ENCODE assay signal across 13 cellular contexts in genomic region chr5:150153483-150153882, GRCh38. TPM values are rescaled to one million over a fixed set of nuclear protein-coding genes. Genes with fewer than 3 reads are reported as not detected.
DNase-seq lines count a peak whose midpoint lies in the region; ATAC-seq, FAIRE-seq and TF ChIP-seq lines count a peak whose summit lies in the region.
"Had no signal": no experiment of that assay in that cellular context is flagged by ENCODE, and none has a peak within 500 bp of the region (broad histone marks: within the 10 kb centered on the region; RNA-seq: fewer than 3 reads in every experiment).

No MANE protein-coding gene starts in this region.

- intact Hi-C loops in heart right ventricle (cut with DNase I) = no loop called here
- intact Hi-C loops in Right ventricle myocardium inferior (cut with DNase I) = no loop called here

- peaks cover 7% of the 10 kb centered on the region for H3K79me2 ChIP-seq in trophoblast cell (ENCODE audit: control insufficient read depth, insufficient read depth, low read length, poor library complexity)

- H3K4me1 ChIP-seq in heart right ventricle = peaks cover 3 to 58% (median 24%) of the 10 kb centered on the region in 9 donors
- peaks cover 21 to 32% of the 10 kb centered on the region in 2 experiments for H3K4me1 ChIP-seq in trophoblast cell (ENCODE audit: control insufficient read depth in 1 of 2, insufficient read depth in 2 of 2, low read length in 2 of 2)
- H3K4me1 ChIP-seq in small intestine (ENCODE audit: control insufficient read depth in 2 of 2, insufficient read depth in 1 of 2, low read depth in 1 of 2, low read length in 1 of 2) = no peaks in the 10 kb centered on the region

- WGBS in heart right ventricle, 2 donors = 65 to 81% methylated on average over 2 of the region's 2 CpGs
- WGBS in trophoblast cell (ENCODE audit: extremely low coverage, insufficient coverage, insufficient read length) = no CpG with 5 or more reads among the region's 2 CpGs
- 64 to 90% (median 79%) methylated on average over 2 of the region's 2 CpGs for WGBS in small intestine, 3 donors

- peak overlapping the region; percentile 2 for H4K8ac ChIP-seq in trophoblast cell (ENCODE audit: low read depth, low read length)

- H3K4me2 ChIP-seq in trophoblast cell (ENCODE audit: low read length) = peak overlapping the region; percentile 66

- H2BK120ac ChIP-seq in trophoblast cell (ENCODE audit: insufficient read depth, low read length, poor library complexity) = peak overlapping the region; percentile 19

- TF ChIP-seq POLR2A in GM12892 (IDR thresholded peaks at IDR 0.05; ENCODE audit: low read depth, low read length) = no peak

- FAIRE-seq in urothelium cell line (lab: Jason Lieb, UNC) (peak; percentile 27), GM12892 (lab: Jason Lieb, UNC) (no peak), small intestine (lab: Jason Lieb, UNC) (no peak)
- FAIRE-seq: colon had no signal

- H3K27me3 ChIP-seq in heart right ventricle = peaks cover 0 to 12% (median 0%) of the 10 kb centered on the region in 7 donors
- H3K27me3 ChIP-seq in trophoblast cell (ENCODE audit: insufficient read depth, low read length) = no peaks in the 10 kb centered on the region
- no peaks in the 10 kb centered on the region for H3K27me3 ChIP-seq in small intestine (ENCODE audit: control insufficient read depth in 2 of 2, insufficient read depth in 2 of 2, low read length in 2 of 2)

- peak overlapping the region; percentile 31 for H2AK5ac ChIP-seq in trophoblast cell (ENCODE audit: low read length)

- H3K14ac ChIP-seq in trophoblast cell (ENCODE audit: low read length) = peak overlapping the region; percentile 12

- no peak overlapping the region for H3K23ac ChIP-seq in trophoblast cell (ENCODE audit: low read length)

- H2BK12ac ChIP-seq in trophoblast cell (ENCODE audit: low read length) = peak overlapping the region; percentile 74

- H2BK5ac ChIP-seq in trophoblast cell (ENCODE audit: low read depth, low read length, poor library complexity) = peak overlapping the region; percentile 31

- H2AFZ ChIP-seq in trophoblast cell (ENCODE audit: insufficient read depth, low read length, poor library complexity) = no peak overlapping the region

- H3K9ac ChIP-seq in trophoblast cell (ENCODE audit: low read length) = no peak overlapping the region

- no peak overlapping the region for H4K12ac ChIP-seq in trophoblast cell (ENCODE audit: low read depth, low read length)

- H3K4ac ChIP-seq in trophoblast cell (ENCODE audit: low read depth, low read length) = peak overlapping the region; percentile 11

- TF ChIP-seq CTCF in heart right ventricle (IDR thresholded peaks at IDR 0.05) (no peak), fibroblast of mammary gland (conservative IDR thresholded peaks at IDR 0.05; ENCODE audit: control insufficient read depth, insufficient read depth, low read depth, low read length) (no peak)

- H3K27ac ChIP-seq in heart right ventricle = peak overlapping the region; percentile 72 to 92 (median 85)
- no peak overlapping the region for H3K27ac ChIP-seq in trophoblast cell (ENCODE audit: low read depth, low read length)
- H3K27ac ChIP-seq in small intestine (ENCODE audit: low read depth in 1 of 2, low read length in 1 of 2) = peak overlapping the region in 1 of 2 donors; percentile 59

- ATAC-seq in heart right ventricle = no peak
- ATAC-seq in Right ventricle myocardium inferior = no peak
- ATAC-seq in left lobe of liver = no peak

- H3K79me1 ChIP-seq in trophoblast cell (ENCODE audit: low read length) = peaks cover 23% of the 10 kb centered on the region

- H3K4me3 ChIP-seq in heart right ventricle (peak overlapping the region; percentile 18 to 67 (median 60)), fibroblast of mammary gland (ENCODE audit: control insufficient read depth, low read depth, low read length) (peak overlapping the region; percentile 97), trophoblast cell (ENCODE audit: low read depth, low read length) (no peak overlapping the region), small intestine (ENCODE audit: low read depth in 1 of 2, low read length in 2 of 2) (no peak overlapping the region)

- no peaks in the 10 kb centered on the region for H3K9me3 ChIP-seq in heart right ventricle
- H3K9me3 ChIP-seq in trophoblast cell (ENCODE audit: insufficient read depth, low read depth, low read length) = no peaks in the 10 kb centered on the region
- H3K9me3 ChIP-seq in small intestine (ENCODE audit: control insufficient read depth, low read depth) = no peaks in the 10 kb centered on the region

- H3K36me3 ChIP-seq in heart right ventricle (peaks cover 0 to 23% (median 0%) of the 10 kb centered on the region in 9 donors), trophoblast cell (ENCODE audit: control insufficient read depth in 1 of 2, insufficient read depth in 2 of 2, low read length in 2 of 2) (peaks cover 17 to 25% of the 10 kb centered on the region in 2 experiments), small intestine (ENCODE audit: control insufficient read depth in 2 of 2, insufficient read depth in 2 of 2, low read length in 2 of 2) (no peaks in the 10 kb centered on the region)

- H4K91ac ChIP-seq in trophoblast cell (ENCODE audit: low read depth, low read length) = peak overlapping the region; percentile 95

- DNase-seq in heart right ventricle = no peak
- DNase-seq in Right ventricle myocardium inferior (ENCODE audit: missing footprints) = no peak
- no peak for DNase-seq in fibroblast of mammary gland (ENCODE audit: low read depth)
- no peak for DNase-seq in trophoblast cell
- DNase-seq in urothelium cell line (ENCODE audit: low spot score) = no peak
- DNase-seq in GM12892 (ENCODE audit: insufficient read length) = no peak
- no peak for DNase-seq in left lobe of liver (ENCODE audit: low spot score)
- no peak for DNase-seq in small intestine
- DNase-seq: glutamatergic neuron, NCI-H1048 had no signal

- peak overlapping the region; percentile 24 for H3K18ac ChIP-seq in trophoblast cell (ENCODE audit: low read length)

RNA-seq across cellular contexts. Expression of gene PDGFRB, which starts 2.2 kb away (rescaled TPM):
- total RNA-seq in heart right ventricle (100 to 1,000 TPM in 1 of 10 donors, 10 to 100 TPM in 9; 15.5 to 101 (median 35.9) TPM), Right ventricle myocardium inferior (57.2 TPM), left lobe of liver (12.8 TPM)
- polyA plus RNA-seq in heart right ventricle (10 to 100 TPM; 49.1 to 54.3 TPM), small intestine (10 to 100 TPM in 1 of 3 donors, 1 to 10 TPM in 1, under 1 TPM in 1; 0.45 to 31.6 (median 1.6) TPM)
- polyA plus RNA-seq in trophoblast cell (2013) = 91.3 and 93.4 TPM in 2 replicates
- 0.89 TPM for polyA plus RNA-seq in GM12892 (2012; ENCODE audit: missing spikeins)

RNA-seq across cellular contexts. Expression of gene CDX1, which starts 13.1 kb away (rescaled TPM):
- under 1 TPM in 1 of 10 donors, not detected in 9; 0.32 TPM for total RNA-seq in heart right ventricle
- polyA plus RNA-seq in heart right ventricle = under 1 TPM in 1 of 2 donors, not detected in 1; 0.13 TPM
- total RNA-seq in Right ventricle myocardium inferior = not detected
- polyA plus RNA-seq in trophoblast cell (2013) = 9.7 and 11.3 TPM in 2 replicates
- polyA plus RNA-seq in GM12892 (2012; ENCODE audit: missing spikeins) = not detected
- total RNA-seq in left lobe of liver = 0.15 TPM
- 100 to 1,000 TPM; 205 to 238 (median 219) TPM for polyA plus RNA-seq in small intestine
- total RNA-seq: lung microvascular endothelial cell, NCI-H460 had no signal

RNA-seq across cellular contexts. Expression of gene SLC6A7, which starts 36.4 kb away (rescaled TPM):
- total RNA-seq in heart right ventricle = not detected
- not detected for polyA plus RNA-seq in heart right ventricle
- total RNA-seq in Right ventricle myocardium inferior = not detected
- polyA plus RNA-seq in trophoblast cell (2013) = 0.01 and 0.03 TPM in 2 replicates
- 0.32 TPM for polyA plus RNA-seq in GM12892 (2012; ENCODE audit: missing spikeins)
- not detected for total RNA-seq in left lobe of liver
- 1 to 10 TPM in 2 of 3 donors, under 1 TPM in 1; 0.81 to 2.6 (median 1.8) TPM for polyA plus RNA-seq in small intestine
- total RNA-seq: lung microvascular endothelial cell had no signal

Comparison
In these comparisons a context has a peak if more than half of its experiments do, and no peak if none do; other contexts are left out.
1. H3K4me3 ChIP-seq: peak in heart right ventricle (10 of 10) and fibroblast of mammary gland (single experiment); none in trophoblast cell (single experiment) and small intestine (0 of 2).